8 cellular contexts compared by ENCODE assay signal in genomic region chr3:11155341-11156025, GRCh38. TPM values are rescaled to one million over a fixed set of nuclear protein-coding genes. Genes with fewer than 3 reads are reported as not detected.
A peak's percentile ranks its signal among the peaks of the same experiment; 100 is the strongest.
DNase-seq lines count a peak whose midpoint lies in the region; ATAC-seq and TF ChIP-seq lines count a peak whose summit lies in the region.

No MANE protein-coding gene starts in this region.

- H3K4me3 ChIP-seq in adrenal gland (peak overlapping the region in 1 of 4 donors; percentile 52), ovary (peak overlapping the region; percentile 62)

- H3K4me1 ChIP-seq in adrenal gland (replicated peaks in 1 of 2) = peaks cover 0 to 14% of the 10 kb centered on the region in 2 donors
- H3K4me1 ChIP-seq in ovary (ENCODE audit: insufficient read depth) = peaks cover 9% of the 10 kb centered on the region

- H3K27me3 ChIP-seq in adrenal gland (peaks cover 11% of the 10 kb centered on the region), ovary (no peaks in the 10 kb centered on the region)

- TF ChIP-seq CTCF in adrenal gland (IDR thresholded peaks at IDR 0.05) = peak; percentile 42 to 70 (median 61)
- peak; percentile 59 to 76 (median 73) for TF ChIP-seq CTCF in ovary (IDR thresholded peaks at IDR 0.05)

- H3K36me3 ChIP-seq in adrenal gland (replicated peaks in 1 of 2) (no peaks in the 10 kb centered on the region), ovary (no peaks in the 10 kb centered on the region)

- WGBS in adrenal gland, 4 donors = 5 to 21% (median 6%) methylated on average over 4 to 8 of the region's 8 CpGs
- WGBS in ovary, 3 donors = 0 to 2% (median 1%) methylated on average over 8 of the region's 8 CpGs

- TF ChIP-seq POLR2A in adrenal gland (IDR thresholded peaks at IDR 0.05) (no peak), ovary (IDR thresholded peaks at IDR 0.05) (no peak)

- TF ChIP-seq EP300 in ovary (IDR thresholded peaks at IDR 0.05) = no peak

- no peak for ATAC-seq in GM21526 (IDR thresholded peaks at IDR 0.05; ENCODE audit: low FRiP score, unreplicated experiment)

- H3K9me3 ChIP-seq in adrenal gland (replicated peaks in 1 of 3) (no peaks in the 10 kb centered on the region), ovary (no peaks in the 10 kb centered on the region)

- intact Hi-C loops in adrenal gland (cut with DNase I) (loop anchor here in 1 of 2 donors (10.0 kb wide), 1 partner anchor 179 kb away; no protein-coding TSS in a partner anchor), cardiac septum (cut with DNase I) (loop anchor here (1.0 to 2.0 kb wide), 3 partner anchors 51 to 179 kb away; no protein-coding TSS in a partner anchor), ovary (cut with DNase I) (loop anchor here in 3 of 4 donors (5.0 to 10.0 kb wide), 4 partner anchors 47 to 182 kb away; no protein-coding TSS in a partner anchor)

- H3K27ac ChIP-seq in adrenal gland (peak overlapping the region in 1 of 5 donors; percentile 67), ovary (peak overlapping the region; percentile 8 to 21)

- peak; percentile 17 for DNase-seq in NOMO-1 treated with DMSO at 0.1 percent for 48 hours (lab: John Stamatoyannopoulos, UW; ENCODE audit: unreplicated experiment)
- DNase-seq in NOMO-1 (lab: John Stamatoyannopoulos, UW; ENCODE audit: unreplicated experiment in 2 of 2) = no peak
- DNase-seq in NCI-H2171 treated with DMSO at 0.1 percent for 48 hours (lab: John Stamatoyannopoulos, UW) = peak; percentile 57
- peak; percentile 60 to 92 (median 71) for DNase-seq in adrenal gland
- peak; percentile 83 for DNase-seq in cardiac septum (ENCODE audit: low spot score)
- peak; percentile 79 to 85 (median 81) for DNase-seq in ovary
- no peak for DNase-seq in NCI-H774 (lab: John Stamatoyannopoulos, UW)

RNA-seq across cellular contexts. Expression of gene HRH1, which starts 1.2 kb away (rescaled TPM):
- total RNA-seq in adrenal gland (1 to 10 TPM in 6 of 8 donors, under 1 TPM in 2; 0.24 to 6.5 (median 2.4) TPM), cardiac septum (4.8 TPM), ovary (10 to 100 TPM in 2 of 7 donors, 1 to 10 TPM in 5; 4.1 to 24.1 (median 6.0) TPM)
- polyA plus RNA-seq in adrenal gland (1 to 10 TPM; 1.4 to 4.0 (median 2.2) TPM), ovary (10 to 100 TPM in 1 of 2 donors, 1 to 10 TPM in 1; 3.4 to 13.0 TPM)

Comparison
In these comparisons a context has a peak if more than half of its experiments do, and no peak if none do; other contexts are left out.
1. DNase-seq: peak in NOMO-1 treated with DMSO at 0.1 percent for 48 hours (single experiment), NCI-H2171 treated with DMSO at 0.1 percent for 48 hours (single experiment), adrenal gland (7 of 7), cardiac septum (single experiment) and ovary (5 of 5); none in NOMO-1 (0 of 2) and NCI-H774 (single experiment).